In genomic region chr14:65396082-65396910, GRCh38 we compare ENCODE assay signal across 2 cellular contexts.
TF ChIP-seq lines count a peak whose summit lies in the region.

No MANE protein-coding gene starts in this region.

TF ChIP-seq in K562, 482 proteins besides CTCF, POLR2A, EP300 and RAD21:
- TF ChIP-seq ZNF707 (CRISPR knock-in tag; conservative IDR thresholded peaks at IDR 0.05) (peak; percentile 89), ZNF778 (CRISPR knock-in tag; IDR thresholded peaks at IDR 0.05) (no peak)

TF ChIP-seq in SK-N-SH treated with all-trans-retinoic acid at 6 μM for 48 hours, 23 proteins besides CTCF, POLR2A, EP300 and RAD21:
- no peak for TF ChIP-seq POU6F1 (CRISPR knock-in tag; IDR thresholded peaks at IDR 0.05; ENCODE audit: borderline replicate concordance, low read depth)
- TF ChIP-seq TSHZ2 (CRISPR knock-in tag; IDR thresholded peaks at IDR 0.05), result no peak
- TF ChIP-seq ZNF565 (CRISPR knock-in tag; conservative IDR thresholded peaks at IDR 0.05; ENCODE audit: low read depth), result no peak
- TF ChIP-seq TCF4 (CRISPR knock-in tag; IDR thresholded peaks at IDR 0.05; ENCODE audit: borderline replicate concordance), result no peak
- TF ChIP-seq ESRRG (CRISPR knock-in tag; IDR thresholded peaks at IDR 0.05), result no peak
- TF ChIP-seq PATZ1 (CRISPR knock-in tag; IDR thresholded peaks at IDR 0.05; ENCODE audit: borderline replicate concordance), result no peak
- no peak for TF ChIP-seq CSRNP3 (CRISPR knock-in tag; IDR thresholded peaks at IDR 0.05)
- TF ChIP-seq, protein P1, sequence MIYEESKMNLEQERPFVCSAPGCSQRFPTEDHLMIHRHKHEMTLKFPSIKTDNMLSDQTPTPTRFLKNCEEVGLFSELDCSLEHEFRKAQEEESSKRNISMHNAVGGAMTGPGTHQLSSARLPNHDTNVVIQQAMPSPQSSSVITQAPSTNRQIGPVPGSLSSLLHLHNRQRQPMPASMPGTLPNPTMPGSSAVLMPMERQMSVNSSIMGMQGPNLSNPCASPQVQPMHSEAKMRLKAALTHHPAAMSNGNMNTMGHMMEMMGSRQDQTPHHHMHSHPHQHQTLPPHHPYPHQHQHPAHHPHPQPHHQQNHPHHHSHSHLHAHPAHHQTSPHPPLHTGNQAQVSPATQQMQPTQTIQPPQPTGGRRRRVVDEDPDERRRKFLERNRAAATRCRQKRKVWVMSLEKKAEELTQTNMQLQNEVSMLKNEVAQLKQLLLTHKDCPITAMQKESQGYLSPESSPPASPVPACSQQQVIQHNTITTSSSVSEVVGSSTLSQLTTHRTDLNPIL (CRISPR knock-in tag; IDR thresholded peaks at IDR 0.05; ENCODE audit: low read depth), result no peak
- no peak for TF ChIP-seq RARB (CRISPR knock-in tag; IDR thresholded peaks at IDR 0.05)
- no peak for TF ChIP-seq SNAI2 (CRISPR knock-in tag; IDR thresholded peaks at IDR 0.05)
- TF ChIP-seq BACH2 (CRISPR knock-in tag; IDR thresholded peaks at IDR 0.05; ENCODE audit: borderline replicate concordance), result no peak
- TF ChIP-seq TOX (CRISPR knock-in tag; IDR thresholded peaks at IDR 0.05; ENCODE audit: borderline replicate concordance), result no peak
- TF ChIP-seq ZC3H10 (CRISPR knock-in tag; IDR thresholded peaks at IDR 0.05), result no peak
- TF ChIP-seq ZFP30 (CRISPR knock-in tag; IDR thresholded peaks at IDR 0.05), result no peak
TF ChIP-seq in SK-N-SH treated with all-trans-retinoic acid at 6 μM for 48 hours: peak in this region for 0.
